ENCODE assay signal across 16 cellular contexts in genomic region chr6:37654727-37655500, GRCh38. TPM values are rescaled to one million over a fixed set of nuclear protein-coding genes. Genes with fewer than 3 reads are reported as not detected.
DNase-seq lines count a peak whose midpoint lies in the region; ATAC-seq and TF ChIP-seq lines count a peak whose summit lies in the region.
"Had no signal": no experiment of that assay in that cellular context is flagged by ENCODE, and none has a peak within 500 bp of the region (broad histone marks: within the 10 kb centered on the region; RNA-seq: fewer than 3 reads in every experiment).

No MANE protein-coding gene starts in this region.

- intact Hi-C loops in sciatic nerve (cut with DNase I): no loop called here
- intact Hi-C loops in Right ventricle myocardium inferior (cut with DNase I): loop anchor here (5.0 kb wide), 1 partner anchor 662 kb away; no protein-coding TSS in a partner anchor

- no peaks in the 10 kb centered on the region for H3K36me3 ChIP-seq in HEK293 (ENCODE audit: control insufficient read depth in 2 of 2, insufficient read depth in 1 of 2, low read length in 2 of 2)
- H3K36me3 ChIP-seq: BLaER1 had no signal

- no peak overlapping the region for H3K27ac Mint-ChIP-seq in glutamatergic neuron (ENCODE audit: unreplicated experiment)
- H3K27ac Mint-ChIP-seq in stimulated activated naive CD8-positive, alpha-beta T cell treated with anti-CD3 and anti-CD28 coated beads, Interleukin-15, amount 100 ng/mL, for 72 hours: no peak overlapping the region
- H3K27ac Mint-ChIP-seq: CD14-positive monocyte had no signal

- peaks cover 17% of the 10 kb centered on the region for H3K36me3 Mint-ChIP-seq in glutamatergic neuron (ENCODE audit: unreplicated experiment)
- H3K36me3 Mint-ChIP-seq: CD14-positive monocyte had no signal

- no peak for TF ChIP-seq CTCF in HEK293 (tag by site-specific recombination; IDR thresholded peaks at IDR 0.05)
- TF ChIP-seq CTCF in glutamatergic neuron (IDR thresholded peaks at IDR 0.05; ENCODE audit: partially characterized antibody, unreplicated experiment): no peak

- H3K4me1 Mint-ChIP-seq in glutamatergic neuron (ENCODE audit: low read depth, unreplicated experiment): peaks cover 12% of the 10 kb centered on the region
- H3K4me1 Mint-ChIP-seq in stimulated activated naive CD8-positive, alpha-beta T cell treated with anti-CD3 and anti-CD28 coated beads, Interleukin-15, amount 100 ng/mL, for 72 hours: no peaks in the 10 kb centered on the region

- H3K27ac ChIP-seq in HEK293 (ENCODE audit: extremely low read depth, low read depth, low read length): no peak overlapping the region
- H3K27ac ChIP-seq: BLaER1 had no signal

- peaks cover 9% of the 10 kb centered on the region for H3K9me3 Mint-ChIP-seq in glutamatergic neuron (ENCODE audit: unreplicated experiment)
- peaks cover 7 to 22% of the 10 kb centered on the region in 2 donors for H3K9me3 Mint-ChIP-seq in stimulated activated naive CD8-positive, alpha-beta T cell treated with anti-CD3 and anti-CD28 coated beads, Interleukin-15, amount 100 ng/mL, for 72 hours

- H3K4me1 ChIP-seq in HEK293 (ENCODE audit: control insufficient read depth, insufficient read depth, low read length): no peaks in the 10 kb centered on the region

- H3K4me3 ChIP-seq in HEK293 (ENCODE audit: low read depth, low read length): no peak overlapping the region
- H3K4me3 ChIP-seq: BLaER1 had no signal

- H3K27me3 Mint-ChIP-seq in glutamatergic neuron (ENCODE audit: unreplicated experiment): peaks cover 4% of the 10 kb centered on the region
- H3K27me3 Mint-ChIP-seq in stimulated activated naive CD8-positive, alpha-beta T cell treated with anti-CD3 and anti-CD28 coated beads, Interleukin-15, amount 100 ng/mL, for 72 hours: peaks cover 32% of the 10 kb centered on the region
- H3K27me3 Mint-ChIP-seq: CD4-positive, alpha-beta memory T cell had no signal

- H3K4me3 Mint-ChIP-seq in glutamatergic neuron (ENCODE audit: unreplicated experiment): no peak overlapping the region
- no peak overlapping the region for H3K4me3 Mint-ChIP-seq in stimulated activated naive CD8-positive, alpha-beta T cell treated with anti-CD3 and anti-CD28 coated beads, Interleukin-15, amount 100 ng/mL, for 72 hours
- H3K4me3 Mint-ChIP-seq: CD14-positive monocyte; CD4-positive, alpha-beta memory T cell had no signal

- peak; percentile 20 for DNase-seq in T1000 (lab: John Stamatoyannopoulos, UW)
- DNase-seq in glutamatergic neuron: peak; percentile 9
- DNase-seq in sciatic nerve (ENCODE audit: low spot score): peak; percentile 34
- DNase-seq in stimulated activated naive CD8-positive, alpha-beta T cell treated with anti-CD3 and anti-CD28 coated beads, Interleukin-15, amount 100 ng/mL, for 72 hours: no peak
- no peak for DNase-seq in OCI-M2 (lab: John Stamatoyannopoulos, UW; ENCODE audit: unreplicated experiment)
- no peak for DNase-seq in Right ventricle myocardium inferior (ENCODE audit: missing footprints)
- DNase-seq: 8988T; CD4-positive, alpha-beta memory T cell; DMS153; DMS79; GDM1; GOT3 had no signal

- POLR2A ChIA-PET in HEK293 (lab: Yijun Ruan, JAX): no interaction called here

- ATAC-seq in sciatic nerve (no peak), Right ventricle myocardium inferior (no peak)
- no peak for ATAC-seq in stimulated activated naive CD8-positive, alpha-beta T cell treated with anti-CD3 and anti-CD28 coated beads, Interleukin-15, amount 100 ng/mL, for 72 hours

- H3K9me3 ChIP-seq in HEK293 (ENCODE audit: control insufficient read depth, insufficient read depth, low read depth, low read length): no peaks in the 10 kb centered on the region

- CTCF ChIA-PET in HEK293 (lab: Yijun Ruan, JAX): interaction anchor here (0.7 to 2.2 kb wide), 6 partner anchors 10 to 215 kb away, joined by 3 to 15 read pairs (median 6); no protein-coding TSS in a partner anchor

TF ChIP-seq in HEK293, 187 proteins besides CTCF, POLR2A, EP300 and RAD21:
- TF ChIP-seq ZIC2 (tag by site-specific recombination; IDR thresholded peaks at IDR 0.05): 0 out of 2 replicates have a peak, but pooled peaks have one; percentile 9
- TF ChIP-seq ZNF426 (tag by site-specific recombination; IDR thresholded peaks at IDR 0.05): no peak

RNA-seq across cellular contexts. Expression of gene MDGA1, which starts 42.8 kb away (rescaled TPM):
- 908 TPM for total RNA-seq in glutamatergic neuron (ENCODE audit: unreplicated experiment)
- 13.8 TPM for total RNA-seq in sciatic nerve
- 10.9 TPM for total RNA-seq in Right ventricle myocardium inferior
- total RNA-seq: HepG2 had no signal

Comparison
In these comparisons a context has a peak if more than half of its experiments do, and no peak if none do; other contexts are left out.
1. DNase-seq: peak in T1000 (single experiment), glutamatergic neuron (single experiment) and sciatic nerve (single experiment); none in stimulated activated naive CD8-positive, alpha-beta T cell treated with anti-CD3 and anti-CD28 coated beads, Interleukin-15, amount 100 ng/mL, for 72 hours (0 of 2), OCI-M2 (single experiment) and Right ventricle myocardium inferior (single experiment).
2. RNA of gene MDGA1, which starts 42.8 kb away (total RNA-seq): 908 TPM in glutamatergic neuron (single experiment); 13.8 TPM in sciatic nerve (single experiment) and 10.9 TPM in Right ventricle myocardium inferior (single experiment); every median in the first group is over 10 times any median in the second.